Comparison of ENCODE assay signal across 33 cellular contexts in the genomic region with DNA sequence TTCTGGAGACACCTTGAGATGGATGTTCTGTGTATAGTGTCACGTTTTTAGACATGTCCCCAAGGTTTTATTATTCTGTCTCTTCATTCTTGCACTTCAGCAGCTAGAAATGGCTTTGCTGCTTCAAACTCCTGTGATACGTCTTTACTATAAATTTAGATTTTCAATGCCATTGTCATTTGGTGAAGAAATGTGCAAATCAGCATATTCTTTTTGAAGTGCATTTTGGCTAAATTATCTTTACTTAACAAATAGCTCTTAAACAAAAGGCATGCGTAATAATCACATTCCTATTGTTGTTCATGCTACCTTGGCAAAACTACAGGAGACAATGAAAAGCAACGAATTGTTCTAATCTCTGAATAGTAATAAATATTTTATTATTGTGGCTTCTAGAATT.
"Had no signal": no experiment of that assay in that cellular context is flagged by ENCODE, and none has a peak within 500 bp of the region (broad histone marks: within the 10 kb centered on the region; RNA-seq: fewer than 3 reads in every experiment).

No MANE protein-coding gene starts in this region.

- ATAC-seq: activated naive CD4-positive, alpha-beta T cell treated with anti-CD3 and anti-CD28 coated beads, Interleukin-2, amount 50 U/mL, for 72 hours; activated naive CD8-positive, alpha-beta T cell treated with anti-CD3 and anti-CD28 coated beads, Interleukin-2, amount 50 U/mL, for 24 hours; activated T-cell treated with anti-CD3 and anti-CD28 coated beads, Interleukin-2, amount 50 U/mL, for 4 hours; activated T-cell treated with anti-CD3 and anti-CD28 coated beads, Interleukin-2, amount 50 U/mL, for 72 hours; activated T-helper 17 cell treated with anti-CD3 and anti-CD28 coated beads, Interleukin-2, amount 50 U/mL, for 72 hours; body of pancreas had no signal

- H3K36me3 ChIP-seq: adrenal gland, ascending aorta, brain microvascular endothelial cell, breast epithelium, cardiac muscle cell had no signal

- DNase-seq: activated effector memory CD4-positive, alpha-beta T cell treated with anti-CD3 and anti-CD28 coated beads, Interleukin-2, amount 50 U/mL, for 16 hours; activated effector memory CD4-positive, alpha-beta T cell treated with Interleukin-2 at 50 U/mL for 16 hours; activated gamma-delta T cell; activated gamma-delta T cell treated with Interleukin-2 at 50 U/mL for 16 hours; activated naive CD4-positive, alpha-beta T cell; activated naive CD4-positive, alpha-beta T cell treated with anti-CD3 and anti-CD28 coated beads for 36 hours; activated naive CD4-positive, alpha-beta T cell treated with anti-CD3 and anti-CD28 coated beads, Interleukin-2, amount 10 ng/mL, durations not matched to agents 7 days and 5 days; activated naive CD4-positive, alpha-beta T cell treated with anti-CD3 and anti-CD28 coated beads, Interleukin-2, amount 50 U/mL, for 16 hours; activated naive CD4-positive, alpha-beta T cell treated with Interleukin-2 at 50 U/mL for 16 hours; activated naive CD8-positive, alpha-beta T cell treated with anti-CD3 and anti-CD28 coated beads for 36 hours; activated naive CD8-positive, alpha-beta T cell treated with anti-CD3 and anti-CD28 coated beads, Interleukin-2, amount 10 ng/mL, durations not matched to agents 7 days and 5 days; activated naive CD8-positive, alpha-beta T cell treated with anti-CD3 and anti-CD28 coated beads, Interleukin-2, amount 50 U/mL, for 24 hours; activated T-cell treated with anti-CD3 and anti-CD28 coated beads, Interleukin-2, amount 50 U/mL, for 24 hours; activated T-cell treated with anti-CD3 and anti-CD28 coated beads, Interleukin-2, amount 50 U/mL, for 4 hours; activated T-cell treated with anti-CD3 and anti-CD28 coated beads, Interleukin-2, amount 50 U/mL, for 48 hours; activated T-cell treated with anti-CD3 and anti-CD28 coated beads, Interleukin-2, amount 50 U/mL, for 72 hours; adrenal gland; amniotic stem cell; amygdala; anterior cingulate cortex; aorta; body of pancreas; brain microvascular endothelial cell; caudate nucleus; central memory CD4-positive, alpha-beta T cell; cerebellar nuclear complex had no signal

- H3K27me3 ChIP-seq: adrenal gland, ascending aorta, body of pancreas, brain microvascular endothelial cell, breast epithelium, cardiac muscle cell had no signal

- H3K9me3 ChIP-seq: adrenal gland, ascending aorta, body of pancreas, breast epithelium had no signal

- H3K4me3 ChIP-seq: adrenal gland, ascending aorta, body of pancreas, breast epithelium, cardiac muscle cell had no signal

- H3K27ac ChIP-seq: adrenal gland, ascending aorta, body of pancreas, brain microvascular endothelial cell, breast epithelium, cardiac muscle cell had no signal

- H3K4me1 ChIP-seq: adrenal gland, ascending aorta, body of pancreas, breast epithelium had no signal

- FAIRE-seq: astrocyte, bronchial epithelial cell had no signal
